2 cellular contexts compared by ENCODE assay signal in the genomic region with DNA sequence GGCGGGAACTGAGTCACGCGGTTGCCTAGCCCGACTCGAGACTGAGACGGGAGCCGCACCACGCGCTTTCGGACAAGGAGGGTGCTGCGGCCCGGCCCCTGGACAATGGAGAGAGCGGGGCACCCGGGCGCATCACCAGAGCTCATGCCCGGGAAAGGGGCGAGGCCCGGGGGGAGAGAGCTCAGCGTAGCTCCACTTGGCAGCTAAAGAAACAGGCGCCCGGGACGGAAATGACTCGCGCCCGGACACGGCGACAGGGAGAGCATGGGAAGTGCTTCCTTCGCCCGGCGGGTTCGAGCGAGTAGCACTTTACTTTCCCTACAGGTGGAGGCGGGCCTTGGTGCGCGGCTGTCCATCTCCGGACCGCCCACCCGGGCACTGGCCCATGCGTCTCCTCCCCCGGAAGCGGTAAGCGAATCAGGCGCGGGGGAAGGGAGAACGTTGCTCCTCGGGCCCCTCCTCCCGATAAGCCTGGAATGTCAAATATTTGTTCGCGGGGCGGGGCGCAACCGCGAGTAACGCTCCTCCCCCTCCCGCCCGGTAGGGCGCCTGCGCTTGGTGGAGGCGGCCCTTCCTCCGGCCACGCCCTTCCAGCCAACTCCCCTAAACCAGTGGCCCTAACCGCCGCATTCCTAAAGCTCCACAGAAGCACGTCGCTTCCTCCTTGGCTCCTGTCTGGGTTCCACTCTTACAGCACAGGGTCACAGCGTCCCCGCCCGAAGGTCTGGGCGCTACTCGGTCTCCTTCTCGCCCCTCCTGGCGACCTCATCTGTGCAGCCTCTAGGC.
TF ChIP-seq lines count a peak whose summit lies in the region.

No MANE protein-coding gene starts in this region.

TF ChIP-seq in HEK293, 187 proteins besides CTCF, POLR2A, EP300 and RAD21 (continued from another document and continues in another):
- 0 out of 2 replicates have a peak, but pooled peaks have one; percentile 42 for TF ChIP-seq ZNF610 (tag by site-specific recombination; IDR thresholded peaks at IDR 0.05; ENCODE audit: borderline replicate concordance)
- TF ChIP-seq, protein P1, sequence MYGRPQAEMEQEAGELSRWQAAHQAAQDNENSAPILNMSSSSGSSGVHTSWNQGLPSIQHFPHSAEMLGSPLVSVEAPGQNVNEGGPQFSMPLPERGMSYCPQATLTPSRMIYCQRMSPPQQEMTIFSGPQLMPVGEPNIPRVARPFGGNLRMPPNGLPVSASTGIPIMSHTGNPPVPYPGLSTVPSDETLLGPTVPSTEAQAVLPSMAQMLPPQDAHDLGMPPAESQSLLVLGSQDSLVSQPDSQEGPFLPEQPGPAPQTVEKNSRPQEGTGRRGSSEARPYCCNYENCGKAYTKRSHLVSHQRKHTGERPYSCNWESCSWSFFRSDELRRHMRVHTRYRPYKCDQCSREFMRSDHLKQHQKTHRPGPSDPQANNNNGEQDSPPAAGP (tag by site-specific recombination; IDR thresholded peaks at IDR 0.05), result peak; percentile 85
- no peak for TF ChIP-seq ZNF174 (tag by site-specific recombination; IDR thresholded peaks at IDR 0.05)
- TF ChIP-seq, protein P2, sequence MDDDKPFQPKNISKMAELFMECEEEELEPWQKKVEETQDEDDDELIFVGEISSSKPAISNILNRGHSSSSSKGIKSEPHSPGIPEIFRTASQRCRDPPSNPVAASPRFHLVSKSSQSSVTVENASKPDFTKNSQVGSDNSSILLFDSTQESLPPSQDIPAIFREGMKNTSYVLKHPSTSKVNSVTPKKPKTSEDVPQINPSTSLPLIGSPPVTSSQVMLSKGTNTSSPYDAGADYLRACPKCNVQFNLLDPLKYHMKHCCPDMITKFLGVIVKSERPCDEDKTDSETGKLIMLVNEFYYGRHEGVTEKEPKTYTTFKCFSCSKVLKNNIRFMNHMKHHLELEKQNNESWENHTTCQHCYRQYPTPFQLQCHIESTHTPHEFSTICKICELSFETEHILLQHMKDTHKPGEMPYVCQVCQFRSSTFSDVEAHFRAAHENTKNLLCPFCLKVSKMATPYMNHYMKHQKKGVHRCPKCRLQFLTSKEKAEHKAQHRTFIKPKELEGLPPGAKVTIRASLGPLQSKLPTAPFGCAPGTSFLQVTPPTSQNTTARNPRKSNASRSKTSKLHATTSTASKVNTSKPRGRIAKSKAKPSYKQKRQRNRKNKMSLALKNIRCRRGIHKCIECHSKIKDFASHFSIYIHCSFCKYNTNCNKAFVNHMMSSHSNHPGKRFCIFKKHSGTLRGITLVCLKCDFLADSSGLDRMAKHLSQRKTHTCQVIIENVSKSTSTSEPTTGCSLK (tag by site-specific recombination; IDR thresholded peaks at IDR 0.05), result no peak
- TF ChIP-seq ZNF239 (tag by site-specific recombination; IDR thresholded peaks at IDR 0.05), result no peak
- TF ChIP-seq HOXC10 (CRISPR knock-in tag; IDR thresholded peaks at IDR 0.05), result no peak
- TF ChIP-seq ZNF843 (tag by site-specific recombination; IDR thresholded peaks at IDR 0.05), result peak; percentile 37; the same call in 1 of the 2 replicates
- TF ChIP-seq, protein P3, sequence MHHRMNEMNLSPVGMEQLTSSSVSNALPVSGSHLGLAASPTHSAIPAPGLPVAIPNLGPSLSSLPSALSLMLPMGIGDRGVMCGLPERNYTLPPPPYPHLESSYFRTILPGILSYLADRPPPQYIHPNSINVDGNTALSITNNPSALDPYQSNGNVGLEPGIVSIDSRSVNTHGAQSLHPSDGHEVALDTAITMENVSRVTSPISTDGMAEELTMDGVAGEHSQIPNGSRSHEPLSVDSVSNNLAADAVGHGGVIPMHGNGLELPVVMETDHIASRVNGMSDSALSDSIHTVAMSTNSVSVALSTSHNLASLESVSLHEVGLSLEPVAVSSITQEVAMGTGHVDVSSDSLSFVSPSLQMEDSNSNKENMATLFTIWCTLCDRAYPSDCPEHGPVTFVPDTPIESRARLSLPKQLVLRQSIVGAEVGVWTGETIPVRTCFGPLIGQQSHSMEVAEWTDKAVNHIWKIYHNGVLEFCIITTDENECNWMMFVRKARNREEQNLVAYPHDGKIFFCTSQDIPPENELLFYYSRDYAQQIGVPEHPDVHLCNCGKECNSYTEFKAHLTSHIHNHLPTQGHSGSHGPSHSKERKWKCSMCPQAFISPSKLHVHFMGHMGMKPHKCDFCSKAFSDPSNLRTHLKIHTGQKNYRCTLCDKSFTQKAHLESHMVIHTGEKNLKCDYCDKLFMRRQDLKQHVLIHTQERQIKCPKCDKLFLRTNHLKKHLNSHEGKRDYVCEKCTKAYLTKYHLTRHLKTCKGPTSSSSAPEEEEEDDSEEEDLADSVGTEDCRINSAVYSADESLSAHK (tag by site-specific recombination; IDR thresholded peaks at IDR 0.05), result 0 out of 2 replicates have a peak, but pooled peaks have one; percentile 10
- peak; percentile 95 for TF ChIP-seq SP2 (tag by site-specific recombination; IDR thresholded peaks at IDR 0.05)
- TF ChIP-seq GLI4 (tag by site-specific recombination; IDR thresholded peaks at IDR 0.05), result no peak
- no peak for TF ChIP-seq ZNF184 (tag by site-specific recombination; IDR thresholded peaks at IDR 0.05)
- TF ChIP-seq MZF1 (tag by site-specific recombination; IDR thresholded peaks at IDR 0.05; ENCODE audit: borderline replicate concordance), result no peak; the same call in 1 of the 2 replicates
- no peak for TF ChIP-seq OVOL3 (tag by site-specific recombination; IDR thresholded peaks at IDR 0.05)
- TF ChIP-seq ZNF549 (tag by site-specific recombination; IDR thresholded peaks at IDR 0.05), result no peak
- TF ChIP-seq, protein P4, sequence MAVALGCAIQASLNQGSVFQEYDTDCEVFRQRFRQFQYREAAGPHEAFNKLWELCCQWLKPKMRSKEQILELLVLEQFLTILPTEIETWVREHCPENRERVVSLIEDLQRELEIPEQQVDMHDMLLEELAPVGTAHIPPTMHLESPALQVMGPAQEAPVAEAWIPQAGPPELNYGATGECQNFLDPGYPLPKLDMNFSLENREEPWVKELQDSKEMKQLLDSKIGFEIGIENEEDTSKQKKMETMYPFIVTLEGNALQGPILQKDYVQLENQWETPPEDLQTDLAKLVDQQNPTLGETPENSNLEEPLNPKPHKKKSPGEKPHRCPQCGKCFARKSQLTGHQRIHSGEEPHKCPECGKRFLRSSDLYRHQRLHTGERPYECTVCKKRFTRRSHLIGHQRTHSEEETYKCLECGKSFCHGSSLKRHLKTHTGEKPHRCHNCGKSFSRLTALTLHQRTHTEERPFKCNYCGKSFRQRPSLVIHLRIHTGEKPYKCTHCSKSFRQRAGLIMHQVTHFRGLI (tag by site-specific recombination; IDR thresholded peaks at IDR 0.05), result no peak; the same call in none of the 2 replicates
- TF ChIP-seq ZNF830 (tag by site-specific recombination; IDR thresholded peaks at IDR 0.05; ENCODE audit: low read depth), result no peak
- TF ChIP-seq ZNF10 (tag by site-specific recombination; IDR thresholded peaks at IDR 0.05), result no peak
- no peak for TF ChIP-seq SALL2 (tag by site-specific recombination; IDR thresholded peaks at IDR 0.05; ENCODE audit: borderline replicate concordance)
- TF ChIP-seq ZNF654 (tag by site-specific recombination; IDR thresholded peaks at IDR 0.05; ENCODE audit: low read depth), result no peak
- peak; percentile 99 for TF ChIP-seq KLF1 (tag by site-specific recombination; IDR thresholded peaks at IDR 0.05)
- TF ChIP-seq ZNF571 (tag by site-specific recombination; IDR thresholded peaks at IDR 0.05), result no peak
- TF ChIP-seq ZFHX2 (tag by site-specific recombination; conservative IDR thresholded peaks at IDR 0.05), result peak; percentile 82
- TF ChIP-seq ZNF521 (tag by site-specific recombination; IDR thresholded peaks at IDR 0.05), result no peak

TF ChIP-seq in SK-N-SH treated with all-trans-retinoic acid at 6 μM for 48 hours, 23 proteins besides CTCF, POLR2A, EP300 and RAD21 (continued from another document):
- TF ChIP-seq, protein P5, sequence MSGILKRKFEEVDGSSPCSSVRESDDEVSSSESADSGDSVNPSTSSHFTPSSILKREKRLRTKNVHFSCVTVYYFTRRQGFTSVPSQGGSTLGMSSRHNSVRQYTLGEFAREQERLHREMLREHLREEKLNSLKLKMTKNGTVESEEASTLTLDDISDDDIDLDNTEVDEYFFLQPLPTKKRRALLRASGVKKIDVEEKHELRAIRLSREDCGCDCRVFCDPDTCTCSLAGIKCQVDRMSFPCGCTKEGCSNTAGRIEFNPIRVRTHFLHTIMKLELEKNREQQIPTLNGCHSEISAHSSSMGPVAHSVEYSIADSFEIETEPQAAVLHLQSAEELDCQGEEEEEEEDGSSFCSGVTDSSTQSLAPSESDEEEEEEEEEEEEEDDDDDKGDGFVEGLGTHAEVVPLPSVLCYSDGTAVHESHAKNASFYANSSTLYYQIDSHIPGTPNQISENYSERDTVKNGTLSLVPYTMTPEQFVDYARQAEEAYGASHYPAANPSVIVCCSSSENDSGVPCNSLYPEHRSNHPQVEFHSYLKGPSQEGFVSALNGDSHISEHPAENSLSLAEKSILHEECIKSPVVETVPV (CRISPR knock-in tag; IDR thresholded peaks at IDR 0.05), result 0 out of 2 replicates have a peak, but pooled peaks have one; percentile 20
- TF ChIP-seq ESRRG (CRISPR knock-in tag; IDR thresholded peaks at IDR 0.05), result no peak
